19 cellular contexts compared by ENCODE assay signal in genomic region chrX:1027680-1028079, GRCh38.
A peak's percentile ranks its signal among the peaks of the same experiment; 100 is the strongest.
DNase-seq lines count a peak whose midpoint lies in the region; ATAC-seq and TF ChIP-seq lines count a peak whose summit lies in the region.
"Had no signal": no experiment of that assay in that cellular context is flagged by ENCODE, and none has a peak within 500 bp of the region (broad histone marks: within the 10 kb centered on the region; RNA-seq: fewer than 3 reads in every experiment).

No MANE protein-coding gene starts in this region.

- no peak for ATAC-seq in CD4-positive, alpha-beta T cell (ENCODE audit: poor library complexity)
- no peak for ATAC-seq in activated CD8-positive, alpha-beta T cell treated with anti-CD3 and anti-CD28 coated beads for 36 hours
- ATAC-seq in GM21737 (IDR thresholded peaks at IDR 0.05; ENCODE audit: unreplicated experiment) (no peak), HG03469 (IDR thresholded peaks at IDR 0.05; ENCODE audit: unreplicated experiment) (no peak), mucosa of descending colon (no peak)
- ATAC-seq: activated T-cell treated with anti-CD3 and anti-CD28 coated beads, Interleukin-2, amount 50 U/mL, for 4 hours; heart right ventricle; left lobe of liver had no signal

- POLR2A ChIA-PET in CD4-positive, alpha-beta T cell (lab: Charles Lee): no interaction called here
- POLR2A ChIA-PET in activated CD8-positive, alpha-beta T cell treated with anti-CD3 and anti-CD28 coated beads for 36 hours (lab: Charles Lee): no interaction called here

- H3K36me3 ChIP-seq in BLaER1: no peaks in the 10 kb centered on the region
- no peaks in the 10 kb centered on the region for H3K36me3 ChIP-seq in tibial nerve
- no peaks in the 10 kb centered on the region for H3K36me3 ChIP-seq in mucosa of descending colon (ENCODE audit: low read depth)
- H3K36me3 ChIP-seq: heart right ventricle, neural progenitor cell had no signal

- H3K9ac ChIP-seq in BLaER1: peak overlapping the region; percentile 59
- H3K9ac ChIP-seq: neural progenitor cell had no signal

- H3K4me1 ChIP-seq in BLaER1 (peaks cover 45% of the 10 kb centered on the region), tibial nerve (no peaks in the 10 kb centered on the region), mucosa of descending colon (ENCODE audit: low read depth) (no peaks in the 10 kb centered on the region)
- H3K4me1 ChIP-seq: heart right ventricle had no signal

- no peak for DNase-seq in CD4-positive, alpha-beta T cell
- no peak for DNase-seq in activated CD8-positive, alpha-beta T cell treated with anti-CD3 and anti-CD28 coated beads for 36 hours
- DNase-seq in immature natural killer cell (no peak), tibial nerve (ENCODE audit: low spot score in 2 of 2) (no peak), mucosa of descending colon (no peak)
- DNase-seq: activated CD4-positive, alpha-beta T cell treated with anti-CD3 and anti-CD28 coated beads, Interleukin-2, amount 50 U/mL, for 4 hours; activated T-cell treated with anti-CD3 and anti-CD28 coated beads, Interleukin-2, amount 50 U/mL, for 4 hours; dorsolateral prefrontal cortex; EL; heart right ventricle; NCI-H1417; NCI-H524; stimulated activated CD4-positive, alpha-beta T cell treated with anti-CD3 and anti-CD28 coated beads, Interleukin-1b, Interleukin-23, amount 100 ng/mL, for 48 hours had no signal

- peaks cover 19% of the 10 kb centered on the region for H3K4me1 Mint-ChIP-seq in CD4-positive, alpha-beta T cell (ENCODE audit: low read depth)
- peaks cover 17% of the 10 kb centered on the region for H3K4me1 Mint-ChIP-seq in activated CD8-positive, alpha-beta T cell treated with anti-CD3 and anti-CD28 coated beads for 36 hours (ENCODE audit: low read depth)
- H3K4me1 Mint-ChIP-seq in immature natural killer cell: peaks cover 12 to 20% of the 10 kb centered on the region in 2 donors

- no peak for TF ChIP-seq EP300 in tibial nerve (IDR thresholded peaks at IDR 0.05)

- H3K27ac ChIP-seq in BLaER1 (peak overlapping the region; percentile 80), tibial nerve (no peak overlapping the region)
- H3K27ac ChIP-seq in CD4-positive, alpha-beta T cell (ENCODE audit: low read depth, low read length): no peak overlapping the region
- H3K27ac ChIP-seq: dorsolateral prefrontal cortex, heart right ventricle, neural progenitor cell had no signal

- H3K27ac Mint-ChIP-seq in CD4-positive, alpha-beta T cell: no peak overlapping the region
- H3K27ac Mint-ChIP-seq in activated CD8-positive, alpha-beta T cell treated with anti-CD3 and anti-CD28 coated beads for 36 hours: no peak overlapping the region
- peak overlapping the region in 1 of 6 donors; percentile 43 for H3K27ac Mint-ChIP-seq in immature natural killer cell
- H3K27ac Mint-ChIP-seq: type B pancreatic cell had no signal

- CTCF ChIA-PET in CD4-positive, alpha-beta T cell (lab: Charles Lee): no interaction called here
- CTCF ChIA-PET in activated CD8-positive, alpha-beta T cell treated with anti-CD3 and anti-CD28 coated beads for 36 hours (lab: Charles Lee): no interaction called here

- peak; percentile 22 for TF ChIP-seq CTCF in CD4-positive, alpha-beta T cell (IDR thresholded peaks at IDR 0.05)
- peak; percentile 30 for TF ChIP-seq CTCF in activated CD8-positive, alpha-beta T cell treated with anti-CD3 and anti-CD28 coated beads for 36 hours (IDR thresholded peaks at IDR 0.05)
- TF ChIP-seq CTCF in tibial nerve (IDR thresholded peaks at IDR 0.05) (no peak), mucosa of descending colon (IDR thresholded peaks at IDR 0.05) (no peak)

- no peaks in the 10 kb centered on the region for H3K9me3 ChIP-seq in BLaER1
- no peaks in the 10 kb centered on the region for H3K9me3 ChIP-seq in CD4-positive, alpha-beta T cell (ENCODE audit: control insufficient read depth, low read length)
- H3K9me3 ChIP-seq in tibial nerve: peaks cover 0 to 30% (median 0%) of the 10 kb centered on the region in 4 donors
- peaks cover 45% of the 10 kb centered on the region for H3K9me3 ChIP-seq in mucosa of descending colon

- no peak for TF ChIP-seq POLR2A in tibial nerve (IDR thresholded peaks at IDR 0.05)

- peak overlapping the region; percentile 66 for H3K4me2 ChIP-seq in BLaER1
- H3K4me2 ChIP-seq: neural progenitor cell had no signal

- peaks cover 5% of the 10 kb centered on the region for H3K27me3 Mint-ChIP-seq in CD4-positive, alpha-beta T cell
- no peaks in the 10 kb centered on the region for H3K27me3 Mint-ChIP-seq in activated CD8-positive, alpha-beta T cell treated with anti-CD3 and anti-CD28 coated beads for 36 hours
- peaks cover 2 to 10% (median 4%) of the 10 kb centered on the region in 3 donors for H3K27me3 Mint-ChIP-seq in immature natural killer cell (ENCODE audit: low read depth in 3 of 3)

- no peaks in the 10 kb centered on the region for H3K9me3 Mint-ChIP-seq in CD4-positive, alpha-beta T cell
- H3K9me3 Mint-ChIP-seq in activated CD8-positive, alpha-beta T cell treated with anti-CD3 and anti-CD28 coated beads for 36 hours: peaks cover 2% of the 10 kb centered on the region
- H3K9me3 Mint-ChIP-seq in immature natural killer cell: peaks cover 0 to 1% (median 0%) of the 10 kb centered on the region in 6 donors
- H3K9me3 Mint-ChIP-seq: activated T-cell treated with anti-CD3 and anti-CD28 coated beads, Interleukin-2, amount 50 U/mL, for 4 hours; type B pancreatic cell had no signal

- intact Hi-C loops in CD4-positive, alpha-beta T cell (cut with DNase I, micrococcal nuclease): no loop called here
- intact Hi-C loops in activated CD8-positive, alpha-beta T cell treated with anti-CD3 and anti-CD28 coated beads for 36 hours (cut with micrococcal nuclease): no loop called here
- intact Hi-C loops in mucosa of descending colon (cut with DNase I, micrococcal nuclease): no loop called here

- H4K20me1 ChIP-seq in BLaER1: no peaks in the 10 kb centered on the region

- H3K4me3 ChIP-seq in BLaER1 (peak overlapping the region; percentile 50), tibial nerve (no peak overlapping the region), mucosa of descending colon (no peak overlapping the region)
- H3K4me3 ChIP-seq: dorsolateral prefrontal cortex, heart right ventricle, neural progenitor cell had no signal

- H3K4me3 Mint-ChIP-seq in CD4-positive, alpha-beta T cell: peak overlapping the region; percentile 74
- H3K4me3 Mint-ChIP-seq in activated CD8-positive, alpha-beta T cell treated with anti-CD3 and anti-CD28 coated beads for 36 hours: peak overlapping the region; percentile 48
- peak overlapping the region in 4 of 5 donors; percentile 39 to 77 (median 68) for H3K4me3 Mint-ChIP-seq in immature natural killer cell
- H3K4me3 Mint-ChIP-seq: neural progenitor cell, type B pancreatic cell had no signal

- H3K27me3 ChIP-seq in BLaER1 (peaks cover 9% of the 10 kb centered on the region), tibial nerve (no peaks in the 10 kb centered on the region)
- no peaks in the 10 kb centered on the region for H3K27me3 ChIP-seq in CD4-positive, alpha-beta T cell (ENCODE audit: control insufficient read depth, insufficient read depth, low read length)
- H3K27me3 ChIP-seq: heart right ventricle, neural progenitor cell had no signal

- H3K36me3 Mint-ChIP-seq in CD4-positive, alpha-beta T cell (ENCODE audit: low read depth): no peaks in the 10 kb centered on the region
- no peaks in the 10 kb centered on the region for H3K36me3 Mint-ChIP-seq in activated CD8-positive, alpha-beta T cell treated with anti-CD3 and anti-CD28 coated beads for 36 hours (ENCODE audit: low read depth)
- H3K36me3 Mint-ChIP-seq in immature natural killer cell: no peaks in the 10 kb centered on the region
- H3K36me3 Mint-ChIP-seq: neural progenitor cell, type B pancreatic cell had no signal

Comparison
In these comparisons a context has a peak if more than half of its experiments do, and no peak if none do; other contexts are left out.
1. CTCF ChIP-seq: peak in CD4-positive, alpha-beta T cell (single experiment) and activated CD8-positive, alpha-beta T cell treated with anti-CD3 and anti-CD28 coated beads for 36 hours (single experiment); none in tibial nerve (0 of 5) and mucosa of descending colon (single experiment).
2. Peak in every context shown above with its lines, with median percentiles within 50 percentile points of each other: H3K4me3 Mint-ChIP-seq.